In genomic region chr17:21511368-21512195, GRCh38 we compare ENCODE assay signal across 7 cellular contexts.
DNase-seq lines count a peak whose midpoint lies in the region; ATAC-seq and TF ChIP-seq lines count a peak whose summit lies in the region.

No MANE protein-coding gene starts in this region.

- no peaks in the 10 kb centered on the region for H3K36me3 Mint-ChIP-seq in activated naive CD8-positive, alpha-beta T cell treated with anti-CD3 and anti-CD28 coated beads, Interleukin-2, amount 50 U/mL, for 24 hours (ENCODE audit: low read depth)

- peak overlapping the region; percentile 93 for H3K4me2 ChIP-seq in osteoblast (ENCODE audit: insufficient read depth, low read length)

- peaks cover 26% of the 10 kb centered on the region for H3K27me3 Mint-ChIP-seq in activated naive CD8-positive, alpha-beta T cell treated with anti-CD3 and anti-CD28 coated beads, Interleukin-2, amount 50 U/mL, for 24 hours

- no peak for TF ChIP-seq EP300 in suprapubic skin (IDR thresholded peaks at IDR 0.05)

- DNase-seq in T follicular helper cell (ENCODE audit: low read depth) (peak; percentile 45), Right ventricle myocardium superior (peak; percentile 91), osteoblast (ENCODE audit: insufficient read length, low spot score, missing footprints) (peak; percentile 96), suprapubic skin (ENCODE audit: low spot score in 2 of 2) (peak; percentile 84 to 90)
- peak; percentile 73 for DNase-seq in activated naive CD8-positive, alpha-beta T cell treated with anti-CD3 and anti-CD28 coated beads, Interleukin-2, amount 50 U/mL, for 24 hours

- H3K27ac ChIP-seq in osteoblast (ENCODE audit: low read depth, low read length) (no peak overlapping the region), suprapubic skin (no peak overlapping the region)

- peaks cover 17% of the 10 kb centered on the region for H3K4me1 Mint-ChIP-seq in activated naive CD8-positive, alpha-beta T cell treated with anti-CD3 and anti-CD28 coated beads, Interleukin-2, amount 50 U/mL, for 24 hours

- peak overlapping the region; percentile 92 for H2AFZ ChIP-seq in osteoblast (ENCODE audit: low read length)

- H3K4me1 ChIP-seq in osteoblast (ENCODE audit: insufficient read depth, low read length) (peaks cover 7% of the 10 kb centered on the region), suprapubic skin (peaks cover 18% of the 10 kb centered on the region)

- WGBS in suprapubic skin: 13% methylated on average over 24 of the region's 78 CpGs

- H3K9me3 Mint-ChIP-seq in activated naive CD8-positive, alpha-beta T cell treated with anti-CD3 and anti-CD28 coated beads, Interleukin-2, amount 50 U/mL, for 24 hours: no peaks in the 10 kb centered on the region

- H3K9me3 ChIP-seq in osteoblast (ENCODE audit: low read depth, low read length): no peaks in the 10 kb centered on the region
- H3K9me3 ChIP-seq in suprapubic skin: no peaks in the 10 kb centered on the region

- ATAC-seq in GM18502 (IDR thresholded peaks at IDR 0.05; ENCODE audit: poor library complexity, unreplicated experiment) (peak; percentile 70), Right ventricle myocardium superior (ENCODE audit: poor library complexity) (peak; percentile 99)
- peak; percentile 80 for ATAC-seq in activated naive CD8-positive, alpha-beta T cell treated with anti-CD3 and anti-CD28 coated beads, Interleukin-2, amount 50 U/mL, for 24 hours

- H3K27me3 ChIP-seq in osteoblast (ENCODE audit: insufficient read depth, low read length): peaks cover 16% of the 10 kb centered on the region
- H3K27me3 ChIP-seq in suprapubic skin: no peaks in the 10 kb centered on the region

- H3K27ac Mint-ChIP-seq in activated naive CD8-positive, alpha-beta T cell treated with anti-CD3 and anti-CD28 coated beads, Interleukin-2, amount 50 U/mL, for 24 hours: no peak overlapping the region

- H3K4me3 ChIP-seq in osteoblast (ENCODE audit: insufficient read depth, low read length) (peak overlapping the region; percentile 74), suprapubic skin (peak overlapping the region; percentile 50)

- TF ChIP-seq POLR2A in suprapubic skin (IDR thresholded peaks at IDR 0.05): no peak

- intact Hi-C loops in Right ventricle myocardium superior (cut with DNase I): loop anchor here (1.0 to 5.0 kb wide), 3 partner anchors 54 to 389 kb away; partner anchors contain the start of gene MAP2K3

- H3K4me3 Mint-ChIP-seq in activated naive CD8-positive, alpha-beta T cell treated with anti-CD3 and anti-CD28 coated beads, Interleukin-2, amount 50 U/mL, for 24 hours: peak overlapping the region; percentile 63

- TF ChIP-seq CTCF in LNCAP (IDR thresholded peaks at IDR 0.05) (peak; percentile 53), osteoblast (IDR thresholded peaks at IDR 0.05; ENCODE audit: extremely low read depth, low read depth, low read length) (peak; percentile 64), suprapubic skin (IDR thresholded peaks at IDR 0.05) (peak; percentile 21 to 86)

- H3K79me2 ChIP-seq in osteoblast (ENCODE audit: insufficient read depth, low read length): no peaks in the 10 kb centered on the region

- H3K36me3 ChIP-seq in osteoblast (ENCODE audit: insufficient read depth, low read length) (no peaks in the 10 kb centered on the region), suprapubic skin (no peaks in the 10 kb centered on the region)

- H4K20me1 ChIP-seq in osteoblast (ENCODE audit: insufficient read depth, low read length): no peaks in the 10 kb centered on the region

Comparison
In these comparisons a context has a peak if more than half of its experiments do, and no peak if none do; other contexts are left out.
1. DNase-seq: peak in every context shown above with its lines; median percentile 96 in osteoblast; 91 in Right ventricle myocardium superior; 87 in suprapubic skin; 73 in activated naive CD8-positive, alpha-beta T cell treated with anti-CD3 and anti-CD28 coated beads, Interleukin-2, amount 50 U/mL, for 24 hours; 45 in T follicular helper cell.